ENCODE assay signal across 1 cellular context in the genomic region with DNA sequence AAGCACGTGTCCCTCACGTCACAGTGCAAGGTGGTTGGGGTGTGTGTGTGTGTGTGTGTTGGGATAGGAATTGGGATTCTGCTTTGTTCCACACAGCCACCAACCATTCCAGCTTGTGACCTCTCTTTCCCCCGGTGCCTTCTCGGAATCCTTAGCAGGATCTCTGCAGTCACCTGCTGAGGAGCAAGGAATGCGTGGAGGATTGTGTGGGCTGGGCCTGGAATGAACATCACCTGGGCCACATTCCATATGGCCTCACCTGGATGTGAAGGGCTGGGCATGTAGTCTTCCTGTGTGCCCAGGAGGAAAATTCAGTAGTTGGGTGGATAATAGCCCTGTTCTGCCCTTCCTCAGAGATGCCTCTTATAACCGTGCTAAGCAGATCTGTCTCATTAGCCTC.
TF ChIP-seq lines count a peak whose summit lies in the region.

No MANE protein-coding gene starts in this region.

TF ChIP-seq in GM23338, 12 proteins besides CTCF, POLR2A, EP300 and RAD21 (continued from another document):
- TF ChIP-seq, protein P1, sequence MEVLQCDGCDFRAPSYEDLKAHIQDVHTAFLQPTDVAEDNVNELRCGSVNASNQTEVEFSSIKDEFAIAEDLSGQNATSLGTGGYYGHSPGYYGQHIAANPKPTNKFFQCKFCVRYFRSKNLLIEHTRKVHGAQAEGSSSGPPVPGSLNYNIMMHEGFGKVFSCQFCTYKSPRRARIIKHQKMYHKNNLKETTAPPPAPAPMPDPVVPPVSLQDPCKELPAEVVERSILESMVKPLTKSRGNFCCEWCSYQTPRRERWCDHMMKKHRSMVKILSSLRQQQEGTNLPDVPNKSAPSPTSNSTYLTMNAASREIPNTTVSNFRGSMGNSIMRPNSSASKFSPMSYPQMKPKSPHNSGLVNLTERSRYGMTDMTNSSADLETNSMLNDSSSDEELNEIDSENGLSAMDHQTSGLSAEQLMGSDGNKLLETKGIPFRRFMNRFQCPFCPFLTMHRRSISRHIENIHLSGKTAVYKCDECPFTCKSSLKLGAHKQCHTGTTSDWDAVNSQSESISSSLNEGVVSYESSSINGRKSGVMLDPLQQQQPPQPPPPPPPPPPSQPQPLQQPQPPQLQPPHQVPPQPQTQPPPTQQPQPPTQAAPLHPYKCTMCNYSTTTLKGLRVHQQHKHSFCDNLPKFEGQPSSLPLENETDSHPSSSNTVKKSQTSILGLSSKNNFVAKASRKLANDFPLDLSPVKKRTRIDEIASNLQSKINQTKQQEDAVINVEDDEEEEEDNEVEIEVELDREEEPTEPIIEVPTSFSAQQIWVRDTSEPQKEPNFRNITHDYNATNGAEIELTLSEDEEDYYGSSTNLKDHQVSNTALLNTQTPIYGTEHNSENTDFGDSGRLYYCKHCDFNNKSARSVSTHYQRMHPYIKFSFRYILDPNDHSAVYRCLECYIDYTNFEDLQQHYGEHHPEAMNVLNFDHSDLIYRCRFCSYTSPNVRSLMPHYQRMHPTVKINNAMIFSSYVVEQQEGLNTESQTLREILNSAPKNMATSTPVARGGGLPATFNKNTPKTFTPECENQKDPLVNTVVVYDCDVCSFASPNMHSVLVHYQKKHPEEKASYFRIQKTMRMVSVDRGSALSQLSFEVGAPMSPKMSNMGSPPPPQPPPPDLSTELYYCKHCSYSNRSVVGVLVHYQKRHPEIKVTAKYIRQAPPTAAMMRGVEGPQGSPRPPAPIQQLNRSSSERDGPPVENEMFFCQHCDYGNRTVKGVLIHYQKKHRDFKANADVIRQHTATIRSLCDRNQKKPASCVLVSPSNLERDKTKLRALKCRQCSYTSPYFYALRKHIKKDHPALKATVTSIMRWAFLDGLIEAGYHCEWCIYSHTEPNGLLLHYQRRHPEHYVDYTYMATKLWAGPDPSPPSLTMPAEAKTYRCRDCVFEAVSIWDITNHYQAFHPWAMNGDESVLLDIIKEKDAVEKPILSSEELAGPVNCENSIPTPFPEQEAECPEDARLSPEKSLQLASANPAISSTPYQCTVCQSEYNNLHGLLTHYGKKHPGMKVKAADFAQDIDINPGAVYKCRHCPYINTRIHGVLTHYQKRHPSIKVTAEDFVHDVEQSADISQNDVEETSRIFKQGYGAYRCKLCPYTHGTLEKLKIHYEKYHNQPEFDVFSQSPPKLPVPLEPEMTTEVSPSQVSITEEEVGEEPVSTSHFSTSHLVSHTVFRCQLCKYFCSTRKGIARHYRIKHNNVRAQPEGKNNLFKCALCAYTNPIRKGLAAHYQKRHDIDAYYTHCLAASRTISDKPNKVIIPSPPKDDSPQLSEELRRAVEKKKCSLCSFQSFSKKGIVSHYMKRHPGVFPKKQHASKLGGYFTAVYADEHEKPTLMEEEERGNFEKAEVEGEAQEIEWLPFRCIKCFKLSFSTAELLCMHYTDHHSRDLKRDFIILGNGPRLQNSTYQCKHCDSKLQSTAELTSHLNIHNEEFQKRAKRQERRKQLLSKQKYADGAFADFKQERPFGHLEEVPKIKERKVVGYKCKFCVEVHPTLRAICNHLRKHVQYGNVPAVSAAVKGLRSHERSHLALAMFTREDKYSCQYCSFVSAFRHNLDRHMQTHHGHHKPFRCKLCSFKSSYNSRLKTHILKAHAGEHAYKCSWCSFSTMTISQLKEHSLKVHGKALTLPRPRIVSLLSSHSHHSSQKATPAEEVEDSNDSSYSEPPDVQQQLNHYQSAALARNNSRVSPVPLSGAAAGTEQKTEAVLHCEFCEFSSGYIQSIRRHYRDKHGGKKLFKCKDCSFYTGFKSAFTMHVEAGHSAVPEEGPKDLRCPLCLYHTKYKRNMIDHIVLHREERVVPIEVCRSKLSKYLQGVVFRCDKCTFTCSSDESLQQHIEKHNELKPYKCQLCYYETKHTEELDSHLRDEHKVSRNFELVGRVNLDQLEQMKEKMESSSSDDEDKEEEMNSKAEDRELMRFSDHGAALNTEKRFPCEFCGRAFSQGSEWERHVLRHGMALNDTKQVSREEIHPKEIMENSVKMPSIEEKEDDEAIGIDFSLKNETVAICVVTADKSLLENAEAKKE (CRISPR knock-in tag; IDR thresholded peaks at IDR 0.05): peak; percentile 86
- no peak for TF ChIP-seq EZH2phosphoT487 (IDR thresholded peaks at IDR 0.05; ENCODE audit: unreplicated experiment)
